1 cellular context compared by ENCODE assay signal in genomic region chrX:150547511-150548115, GRCh38.
TF ChIP-seq lines count a peak whose summit lies in the region.

No MANE protein-coding gene starts in this region.

TF ChIP-seq in HepG2, 621 proteins besides CTCF, POLR2A, EP300 and RAD21 (continued from another document and continues in another):
- no peak for TF ChIP-seq ZNF512B (CRISPR knock-in tag; IDR thresholded peaks at IDR 0.05; ENCODE audit: borderline replicate concordance)
- TF ChIP-seq KDM5B (CRISPR knock-in tag; IDR thresholded peaks at IDR 0.05; ENCODE audit: borderline replicate concordance), result 0 out of 2 replicates have a peak, but pooled peaks have one; percentile 59
- no peak for TF ChIP-seq ZNF704 (CRISPR knock-in tag; IDR thresholded peaks at IDR 0.05; ENCODE audit: borderline replicate concordance)
- TF ChIP-seq ZNF263 (CRISPR knock-in tag; IDR thresholded peaks at IDR 0.05), result no peak
- TF ChIP-seq ZNF564 (CRISPR knock-in tag; IDR thresholded peaks at IDR 0.05), result 0 out of 2 replicates have a peak, but pooled peaks have one; percentile 50
- TF ChIP-seq KLF11 (CRISPR knock-in tag; IDR thresholded peaks at IDR 0.05), result no peak
- no peak for TF ChIP-seq SMAD3 (CRISPR knock-in tag; IDR thresholded peaks at IDR 0.05)
- no peak for TF ChIP-seq MBNL3 (CRISPR knock-in tag; conservative IDR thresholded peaks at IDR 0.05)
- TF ChIP-seq ZNF775 (CRISPR knock-in tag; IDR thresholded peaks at IDR 0.05; ENCODE audit: borderline replicate concordance), result no peak
- 0 out of 2 replicates have a peak, but pooled peaks have one; percentile 14 for TF ChIP-seq PATZ1 (CRISPR knock-in tag; IDR thresholded peaks at IDR 0.05)
- peak; percentile 30; the same call in 1 of the 2 replicates for TF ChIP-seq ZNF709 (CRISPR knock-in tag; IDR thresholded peaks at IDR 0.05)
- TF ChIP-seq ZNF256 (CRISPR knock-in tag; conservative IDR thresholded peaks at IDR 0.05), result no peak
- no peak for TF ChIP-seq FIP1L1 (IDR thresholded peaks at IDR 0.05; ENCODE audit: borderline replicate concordance, insufficient read depth, low read depth, low read length)
- 0 out of 2 replicates have a peak, but pooled peaks have one; percentile 30 for TF ChIP-seq PRDM10 (CRISPR knock-in tag; IDR thresholded peaks at IDR 0.05; ENCODE audit: low read depth)
- no peak for TF ChIP-seq FOXO4 (CRISPR knock-in tag; conservative IDR thresholded peaks at IDR 0.05)
- TF ChIP-seq CC2D1A (CRISPR knock-in tag; IDR thresholded peaks at IDR 0.05), result no peak
- no peak for TF ChIP-seq TARDBP (CRISPR knock-in tag; IDR thresholded peaks at IDR 0.05)
- TF ChIP-seq ZNF496 (CRISPR knock-in tag; IDR thresholded peaks at IDR 0.05; ENCODE audit: insufficient replicate concordance), result no peak
- no peak for TF ChIP-seq ETV5 (CRISPR knock-in tag; IDR thresholded peaks at IDR 0.05; ENCODE audit: borderline replicate concordance)
- peak; percentile 61; the same call in 1 of the 2 replicates for TF ChIP-seq GABPB1 (CRISPR knock-in tag; IDR thresholded peaks at IDR 0.05)
- TF ChIP-seq IRX3 (CRISPR knock-in tag; IDR thresholded peaks at IDR 0.05; ENCODE audit: borderline replicate concordance, low read depth), result 0 out of 2 replicates have a peak, but pooled peaks have one; percentile 55
- TF ChIP-seq RELA (CRISPR knock-in tag; IDR thresholded peaks at IDR 0.05), result no peak
- no peak for TF ChIP-seq AFF4 (CRISPR knock-in tag; IDR thresholded peaks at IDR 0.05)
- no peak for TF ChIP-seq MED13 (CRISPR knock-in tag; IDR thresholded peaks at IDR 0.05)
- no peak for TF ChIP-seq SYNCRIP (IDR thresholded peaks at IDR 0.05; ENCODE audit: insufficient read depth, low read depth, low read length)
- TF ChIP-seq ZNF331 (CRISPR knock-in tag; IDR thresholded peaks at IDR 0.05), result no peak
- no peak for TF ChIP-seq FOXK1 (CRISPR knock-in tag; IDR thresholded peaks at IDR 0.05; ENCODE audit: borderline replicate concordance, low read depth)
- TF ChIP-seq CHCHD3 (CRISPR knock-in tag; IDR thresholded peaks at IDR 0.05), result no peak
- TF ChIP-seq ZNF296 (CRISPR knock-in tag; conservative IDR thresholded peaks at IDR 0.05), result no peak
- TF ChIP-seq ZNF224 (CRISPR knock-in tag; IDR thresholded peaks at IDR 0.05), result peak; percentile 19; the same call in 1 of the 2 replicates
- no peak for TF ChIP-seq ZNF607 (CRISPR knock-in tag; IDR thresholded peaks at IDR 0.05; ENCODE audit: borderline replicate concordance)
- no peak for TF ChIP-seq ATRX (CRISPR knock-in tag; IDR thresholded peaks at IDR 0.05; ENCODE audit: borderline replicate concordance)
- TF ChIP-seq ZBTB44 (CRISPR knock-in tag; IDR thresholded peaks at IDR 0.05), result no peak
- no peak for TF ChIP-seq SSRP1 (CRISPR knock-in tag; IDR thresholded peaks at IDR 0.05)
- TF ChIP-seq SRSF9 (IDR thresholded peaks at IDR 0.05; ENCODE audit: borderline replicate concordance, insufficient read depth, low read depth, low read length, poor library complexity, severe bottlenecking), result no peak
- no peak for TF ChIP-seq ZNF740 (CRISPR knock-in tag; IDR thresholded peaks at IDR 0.05)
- TF ChIP-seq SCMH1 (CRISPR knock-in tag; IDR thresholded peaks at IDR 0.05; ENCODE audit: borderline replicate concordance), result no peak
- 0 out of 2 replicates have a peak, but pooled peaks have one; percentile 26 for TF ChIP-seq ZNF292 (CRISPR knock-in tag; IDR thresholded peaks at IDR 0.05; ENCODE audit: borderline replicate concordance, low read depth)
- TF ChIP-seq BHLHE40 (IDR thresholded peaks at IDR 0.05; ENCODE audit: low read length), result peak; percentile 74
- TF ChIP-seq NFE2L1 (CRISPR knock-in tag; IDR thresholded peaks at IDR 0.05; ENCODE audit: borderline replicate concordance), result no peak
- no peak for TF ChIP-seq IRF9 (CRISPR knock-in tag; IDR thresholded peaks at IDR 0.05; ENCODE audit: borderline replicate concordance)
- TF ChIP-seq ZMAT5 (CRISPR knock-in tag; IDR thresholded peaks at IDR 0.05; ENCODE audit: borderline replicate concordance, low read depth), result no peak
- peak; percentile 75; the same call in 1 of the 2 replicates for TF ChIP-seq LBX2 (CRISPR knock-in tag; IDR thresholded peaks at IDR 0.05; ENCODE audit: borderline replicate concordance)
